ENCODE assay signal across 1 cellular context in the genomic region with DNA sequence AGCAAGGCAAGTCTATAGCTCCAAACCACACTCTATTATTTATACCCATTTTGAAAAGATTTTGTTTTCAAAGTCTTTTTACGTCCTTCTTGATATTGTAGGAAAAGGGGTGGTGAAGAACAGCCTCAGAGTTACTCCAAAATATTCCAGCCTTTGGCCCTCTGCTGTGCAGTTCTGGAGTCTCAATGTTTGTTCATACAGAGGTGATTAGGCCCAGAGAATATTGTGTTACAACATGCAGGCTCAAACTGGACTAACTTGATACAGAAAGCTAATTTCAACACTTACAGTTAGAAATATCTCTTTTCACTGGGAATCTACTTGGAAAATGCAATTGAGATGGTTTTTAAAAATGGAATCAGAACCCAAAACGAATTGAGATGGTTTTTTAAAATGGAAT.
TF ChIP-seq lines count a peak whose summit lies in the region.

No MANE protein-coding gene starts in this region.

TF ChIP-seq in liver, 16 proteins besides CTCF, POLR2A, EP300 and RAD21 (continued from another document):
- TF ChIP-seq, protein P1, sequence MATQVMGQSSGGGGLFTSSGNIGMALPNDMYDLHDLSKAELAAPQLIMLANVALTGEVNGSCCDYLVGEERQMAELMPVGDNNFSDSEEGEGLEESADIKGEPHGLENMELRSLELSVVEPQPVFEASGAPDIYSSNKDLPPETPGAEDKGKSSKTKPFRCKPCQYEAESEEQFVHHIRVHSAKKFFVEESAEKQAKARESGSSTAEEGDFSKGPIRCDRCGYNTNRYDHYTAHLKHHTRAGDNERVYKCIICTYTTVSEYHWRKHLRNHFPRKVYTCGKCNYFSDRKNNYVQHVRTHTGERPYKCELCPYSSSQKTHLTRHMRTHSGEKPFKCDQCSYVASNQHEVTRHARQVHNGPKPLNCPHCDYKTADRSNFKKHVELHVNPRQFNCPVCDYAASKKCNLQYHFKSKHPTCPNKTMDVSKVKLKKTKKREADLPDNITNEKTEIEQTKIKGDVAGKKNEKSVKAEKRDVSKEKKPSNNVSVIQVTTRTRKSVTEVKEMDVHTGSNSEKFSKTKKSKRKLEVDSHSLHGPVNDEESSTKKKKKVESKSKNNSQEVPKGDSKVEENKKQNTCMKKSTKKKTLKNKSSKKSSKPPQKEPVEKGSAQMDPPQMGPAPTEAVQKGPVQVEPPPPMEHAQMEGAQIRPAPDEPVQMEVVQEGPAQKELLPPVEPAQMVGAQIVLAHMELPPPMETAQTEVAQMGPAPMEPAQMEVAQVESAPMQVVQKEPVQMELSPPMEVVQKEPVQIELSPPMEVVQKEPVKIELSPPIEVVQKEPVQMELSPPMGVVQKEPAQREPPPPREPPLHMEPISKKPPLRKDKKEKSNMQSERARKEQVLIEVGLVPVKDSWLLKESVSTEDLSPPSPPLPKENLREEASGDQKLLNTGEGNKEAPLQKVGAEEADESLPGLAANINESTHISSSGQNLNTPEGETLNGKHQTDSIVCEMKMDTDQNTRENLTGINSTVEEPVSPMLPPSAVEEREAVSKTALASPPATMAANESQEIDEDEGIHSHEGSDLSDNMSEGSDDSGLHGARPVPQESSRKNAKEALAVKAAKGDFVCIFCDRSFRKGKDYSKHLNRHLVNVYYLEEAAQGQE (IDR thresholded peaks at IDR 0.05): no peak
- peak; percentile 18 for TF ChIP-seq FOXA1 (IDR thresholded peaks at IDR 0.05)
- peak; percentile 28 for TF ChIP-seq ATF3 (IDR thresholded peaks at IDR 0.05)
- TF ChIP-seq EGR1 (IDR thresholded peaks at IDR 0.05; ENCODE audit: low read depth in 2 of 2): no peak
- TF ChIP-seq, protein P2, sequence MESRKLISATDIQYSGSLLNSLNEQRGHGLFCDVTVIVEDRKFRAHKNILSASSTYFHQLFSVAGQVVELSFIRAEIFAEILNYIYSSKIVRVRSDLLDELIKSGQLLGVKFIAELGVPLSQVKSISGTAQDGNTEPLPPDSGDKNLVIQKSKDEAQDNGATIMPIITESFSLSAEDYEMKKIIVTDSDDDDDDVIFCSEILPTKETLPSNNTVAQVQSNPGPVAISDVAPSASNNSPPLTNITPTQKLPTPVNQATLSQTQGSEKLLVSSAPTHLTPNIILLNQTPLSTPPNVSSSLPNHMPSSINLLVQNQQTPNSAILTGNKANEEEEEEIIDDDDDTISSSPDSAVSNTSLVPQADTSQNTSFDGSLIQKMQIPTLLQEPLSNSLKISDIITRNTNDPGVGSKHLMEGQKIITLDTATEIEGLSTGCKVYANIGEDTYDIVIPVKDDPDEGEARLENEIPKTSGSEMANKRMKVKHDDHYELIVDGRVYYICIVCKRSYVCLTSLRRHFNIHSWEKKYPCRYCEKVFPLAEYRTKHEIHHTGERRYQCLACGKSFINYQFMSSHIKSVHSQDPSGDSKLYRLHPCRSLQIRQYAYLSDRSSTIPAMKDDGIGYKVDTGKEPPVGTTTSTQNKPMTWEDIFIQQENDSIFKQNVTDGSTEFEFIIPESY (IDR thresholded peaks at IDR 0.05): no peak
- TF ChIP-seq, protein P3, sequence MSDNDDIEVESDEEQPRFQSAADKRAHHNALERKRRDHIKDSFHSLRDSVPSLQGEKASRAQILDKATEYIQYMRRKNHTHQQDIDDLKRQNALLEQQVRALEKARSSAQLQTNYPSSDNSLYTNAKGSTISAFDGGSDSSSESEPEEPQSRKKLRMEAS (IDR thresholded peaks at IDR 0.05): no peak
- TF ChIP-seq TAF1 (conservative IDR thresholded peaks at IDR 0.05): no peak
TF ChIP-seq in liver: peak in this region for 7.
